ENCODE assay signal across 18 cellular contexts in the genomic region with DNA sequence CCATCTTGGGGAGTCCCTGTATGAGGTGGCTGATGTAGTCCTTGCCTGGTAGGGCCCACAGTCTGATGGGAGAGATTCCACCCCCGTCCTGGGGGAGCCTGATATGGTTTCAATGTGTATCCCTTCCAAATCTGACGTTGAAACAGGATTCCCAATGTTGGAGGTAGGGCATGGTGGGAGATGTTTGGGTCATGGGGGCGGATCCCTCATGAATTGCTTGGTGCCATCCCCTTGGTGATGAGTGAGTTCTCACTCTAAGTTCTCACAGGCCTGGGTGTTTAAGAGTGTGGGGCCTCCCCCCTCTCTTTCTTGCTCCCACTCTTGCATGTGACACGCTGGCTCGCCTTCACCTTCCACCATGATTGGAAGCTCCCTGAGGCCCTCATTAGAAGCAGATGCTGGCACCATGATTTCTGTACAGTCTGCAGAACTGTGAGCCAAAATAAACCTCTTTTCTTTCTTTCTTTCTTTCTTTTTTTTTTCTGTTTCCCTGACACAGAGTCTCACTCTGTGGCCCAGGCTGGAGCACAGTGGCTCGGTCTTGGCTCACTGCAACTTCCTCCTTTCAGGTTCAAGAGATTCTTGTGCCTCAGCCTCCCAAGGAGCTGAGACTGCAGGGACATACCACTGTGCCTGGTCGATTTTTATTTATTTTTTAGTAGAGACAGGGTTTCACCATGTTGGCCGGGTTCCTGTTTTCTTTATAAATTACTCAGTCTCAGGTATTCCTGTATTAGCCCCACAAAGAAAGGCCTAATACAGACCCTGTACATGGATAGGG. TPM values are rescaled to one million over a fixed set of nuclear protein-coding genes. Genes with fewer than 3 reads are reported as not detected.
DNase-seq lines count a peak whose midpoint lies in the region; ATAC-seq and TF ChIP-seq lines count a peak whose summit lies in the region.
"Had no signal": no experiment of that assay in that cellular context is flagged by ENCODE, and none has a peak within 500 bp of the region (broad histone marks: within the 10 kb centered on the region; RNA-seq: fewer than 3 reads in every experiment).

No MANE protein-coding gene starts in this region.

- H3K27me3 Mint-ChIP-seq in activated CD8-positive, alpha-beta memory T cell treated with anti-CD3 and anti-CD28 coated beads, Interleukin-2, amount 10 ng/mL, durations not matched to agents 7 days and 5 days, result peaks cover 8% of the 10 kb centered on the region
- H3K27me3 Mint-ChIP-seq in activated B cell treated with CpG ODN at 0.5 μM for 24 hours (peaks cover 5% of the 10 kb centered on the region), type B pancreatic cell (peaks cover 3% of the 10 kb centered on the region)

- H3K4me3 ChIP-seq in lung (no peak overlapping the region), foreskin fibroblast (ENCODE audit: low read depth in 1 of 2, low read length in 2 of 2) (no peak overlapping the region)
- H3K4me3 ChIP-seq: BLaER1 treated with 17β-estradiol and CSF1 and Interleukin-3, amounts not matched to agents 10 nM and 100 nM had no signal

- 76 to 89% methylated on average over 8 of the region's 8 CpGs for WGBS in lung, 2 donors

- TF ChIP-seq CTCF in activated B cell treated with CpG ODN at 0.5 μM for 24 hours (IDR thresholded peaks at IDR 0.05) (no peak), lung (IDR thresholded peaks at IDR 0.05; ENCODE audit: control extremely low read depth, extremely low read depth) (no peak), type B pancreatic cell (conservative IDR thresholded peaks at IDR 0.05) (no peak), foreskin fibroblast (IDR thresholded peaks at IDR 0.05; ENCODE audit: low read depth, low read length) (no peak)

- peaks cover 5% of the 10 kb centered on the region for H3K4me1 Mint-ChIP-seq in activated CD8-positive, alpha-beta memory T cell treated with anti-CD3 and anti-CD28 coated beads, Interleukin-2, amount 10 ng/mL, durations not matched to agents 7 days and 5 days
- H3K4me1 Mint-ChIP-seq in activated B cell treated with CpG ODN at 0.5 μM for 24 hours, result no peaks in the 10 kb centered on the region
- no peaks in the 10 kb centered on the region for H3K4me1 Mint-ChIP-seq in type B pancreatic cell (ENCODE audit: unreplicated experiment)

- POLR2A ChIA-PET in activated B cell treated with CpG ODN at 0.5 μM for 24 hours (lab: Charles Lee), result no interaction called here

- intact Hi-C loops in activated B cell treated with CpG ODN at 0.5 μM for 24 hours (cut with micrococcal nuclease), result no loop called here

- no peaks in the 10 kb centered on the region for H3K36me3 Mint-ChIP-seq in activated CD8-positive, alpha-beta memory T cell treated with anti-CD3 and anti-CD28 coated beads, Interleukin-2, amount 10 ng/mL, durations not matched to agents 7 days and 5 days
- H3K36me3 Mint-ChIP-seq in activated B cell treated with CpG ODN at 0.5 μM for 24 hours (ENCODE audit: low read depth) (no peaks in the 10 kb centered on the region), type B pancreatic cell (no peaks in the 10 kb centered on the region)

- H3K27me3 ChIP-seq in lung (ENCODE audit: control insufficient read depth, insufficient read depth), result no peaks in the 10 kb centered on the region
- H3K27me3 ChIP-seq: BLaER1 treated with 17β-estradiol and CSF1 and Interleukin-3, amounts not matched to agents 10 nM and 100 nM had no signal

- CTCF ChIA-PET in activated CD8-positive, alpha-beta memory T cell treated with anti-CD3 and anti-CD28 coated beads, Interleukin-2, amount 10 ng/mL, durations not matched to agents 7 days and 5 days (lab: Charles Lee), result no interaction called here
- CTCF ChIA-PET in activated B cell treated with CpG ODN at 0.5 μM for 24 hours (lab: Charles Lee), result no interaction called here

- H3K4me3 Mint-ChIP-seq in activated CD8-positive, alpha-beta memory T cell treated with anti-CD3 and anti-CD28 coated beads, Interleukin-2, amount 10 ng/mL, durations not matched to agents 7 days and 5 days, result no peak overlapping the region
- no peak overlapping the region for H3K4me3 Mint-ChIP-seq in activated B cell treated with CpG ODN at 0.5 μM for 24 hours
- no peak overlapping the region for H3K4me3 Mint-ChIP-seq in type B pancreatic cell

- no peak overlapping the region for H3K27ac ChIP-seq in lung (ENCODE audit: low read depth in 1 of 2, low read length in 1 of 2)
- H3K27ac ChIP-seq: 22Rv1; BLaER1 treated with 17β-estradiol and CSF1 and Interleukin-3, amounts not matched to agents 10 nM and 100 nM; HL-60 had no signal

- ATAC-seq in activated CD8-positive, alpha-beta memory T cell treated with anti-CD3 and anti-CD28 coated beads, Interleukin-2, amount 10 ng/mL, durations not matched to agents 7 days and 5 days, result no peak
- ATAC-seq in activated B cell treated with CpG ODN at 0.5 μM for 24 hours (ENCODE audit: low read depth) (no peak), lung (ENCODE audit: insufficient read depth, low FRiP score) (peak; percentile 19)

- DNase-seq in activated CD8-positive, alpha-beta memory T cell treated with anti-CD3 and anti-CD28 coated beads, Interleukin-2, amount 10 ng/mL, durations not matched to agents 7 days and 5 days, result peak; percentile 29
- DNase-seq in activated CD8-positive, alpha-beta memory T cell treated with anti-CD3 and anti-CD28 coated beads, Interleukin-2, amount 50 U/mL, for 4 hours, result no peak
- DNase-seq in activated B cell treated with CpG ODN at 0.5 μM for 24 hours (peak; percentile 3), lung (ENCODE audit: low spot score) (no peak), type B pancreatic cell (ENCODE audit: extremely low spot score, unreplicated experiment) (peak; percentile 22), globus pallidus (ENCODE audit: low spot score) (no peak), NCI-H2081 (lab: John Stamatoyannopoulos, UW) (no peak), foreskin fibroblast (no peak)
- DNase-seq: DMS153, EL, KG1, NCI-H1092, NCI-H1694 treated with DMSO at 0.1 percent for 48 hours, NCI-H2171 treated with DMSO at 0.1 percent for 48 hours, NCI-H774 had no signal

- no peaks in the 10 kb centered on the region for H3K9me3 Mint-ChIP-seq in activated CD8-positive, alpha-beta memory T cell treated with anti-CD3 and anti-CD28 coated beads, Interleukin-2, amount 10 ng/mL, durations not matched to agents 7 days and 5 days (ENCODE audit: low read depth)
- H3K9me3 Mint-ChIP-seq in activated B cell treated with CpG ODN at 0.5 μM for 24 hours (peaks cover 5% of the 10 kb centered on the region), type B pancreatic cell (no peaks in the 10 kb centered on the region)

- H3K27ac Mint-ChIP-seq in activated CD8-positive, alpha-beta memory T cell treated with anti-CD3 and anti-CD28 coated beads, Interleukin-2, amount 10 ng/mL, durations not matched to agents 7 days and 5 days, result no peak overlapping the region
- H3K27ac Mint-ChIP-seq in activated B cell treated with CpG ODN at 0.5 μM for 24 hours, result no peak overlapping the region
- no peak overlapping the region for H3K27ac Mint-ChIP-seq in type B pancreatic cell

- peaks cover 0 to 2% of the 10 kb centered on the region in 2 donors for H3K4me1 ChIP-seq in lung (ENCODE audit: control insufficient read depth in 2 of 2, insufficient read depth in 2 of 2, low read length in 2 of 2)

- H3K36me3 ChIP-seq in lung (ENCODE audit: control insufficient read depth in 2 of 2, insufficient read depth in 2 of 2, low read length in 2 of 2), result no peaks in the 10 kb centered on the region
- H3K36me3 ChIP-seq: BLaER1 treated with 17β-estradiol and CSF1 and Interleukin-3, amounts not matched to agents 10 nM and 100 nM had no signal

- H3K9me3 ChIP-seq in lung (ENCODE audit: control insufficient read depth in 2 of 2, insufficient read depth in 1 of 2, low read length in 1 of 2), result peaks cover 0 to 3% of the 10 kb centered on the region in 2 donors

RNA-seq across cellular contexts. Expression of gene ITGA11, which starts 28.6 kb away (rescaled TPM):
- under 1 TPM in 1 of 2 experiments, not detected in 1; 0.02 TPM for total RNA-seq in activated CD8-positive, alpha-beta memory T cell treated with anti-CD3 and anti-CD28 coated beads, Interleukin-2, amount 10 ng/mL, durations not matched to agents 7 days and 5 days
- total RNA-seq in activated B cell treated with CpG ODN at 0.5 μM for 24 hours (not detected in 2 replicates), lung (1 to 10 TPM; 1.7 to 1.8 TPM), type B pancreatic cell (ENCODE audit: low replicate concordance) (0.26 and 0.92 TPM in 2 replicates)
- under 1 TPM; 0.35 to 0.39 TPM for polyA plus RNA-seq in lung

Comparison
In these comparisons a context has a peak if more than half of its experiments do, and no peak if none do; other contexts are left out.
1. DNase-seq: peak in activated CD8-positive, alpha-beta memory T cell treated with anti-CD3 and anti-CD28 coated beads, Interleukin-2, amount 10 ng/mL, durations not matched to agents 7 days and 5 days (single experiment), activated B cell treated with CpG ODN at 0.5 μM for 24 hours (single experiment) and type B pancreatic cell (single experiment); none in activated CD8-positive, alpha-beta memory T cell treated with anti-CD3 and anti-CD28 coated beads, Interleukin-2, amount 50 U/mL, for 4 hours (single experiment), lung (single experiment), globus pallidus (single experiment), NCI-H2081 (0 of 2) and foreskin fibroblast (0 of 2).